8 cellular contexts compared by ENCODE assay signal in genomic region chr19:50804420-50805272, GRCh38. TPM values are rescaled to one million over a fixed set of nuclear protein-coding genes. Genes with fewer than 3 reads are reported as not detected.
DNase-seq lines count a peak whose midpoint lies in the region; ATAC-seq and TF ChIP-seq lines count a peak whose summit lies in the region.

No MANE protein-coding gene starts in this region.

- TF ChIP-seq EP300 in gastroesophageal sphincter (IDR thresholded peaks at IDR 0.05) = no peak

- H3K36me3 ChIP-seq in gastroesophageal sphincter = peaks cover 0 to 24% of the 10 kb centered on the region in 2 donors
- H3K36me3 ChIP-seq in neutrophil = peaks cover 1% of the 10 kb centered on the region

- DNase-seq in GM04504 (ENCODE audit: low read depth) (peak; percentile 98), NB4 (ENCODE audit: low read depth) (peak; percentile 98), SK-N-DZ (ENCODE audit: low spot score) (peak; percentile 97), substantia nigra (lab: John Stamatoyannopoulos, UW) (peak; percentile 68 to 99 (median 97))
- peak; percentile 99 for DNase-seq in activated naive CD4-positive, alpha-beta T cell treated with anti-CD3 and anti-CD28 coated beads, Interleukin-2, amount 50 U/mL, for 16 hours

- H3K4me1 ChIP-seq in gastroesophageal sphincter (peaks cover 0 to 34% (median 13%) of the 10 kb centered on the region in 3 donors), neutrophil (ENCODE audit: control insufficient read depth in 1 of 2, insufficient read depth in 1 of 2, low read depth in 1 of 2, low read length in 1 of 2) (peaks cover 12 to 19% of the 10 kb centered on the region in 2 experiments)

- no peak for TF ChIP-seq CTCF in NB4 (IDR thresholded peaks at IDR 0.05; ENCODE audit: low read depth, low read length)
- TF ChIP-seq CTCF in gastroesophageal sphincter (IDR thresholded peaks at IDR 0.05) = peak in 2 of 4 experiments; percentile 6 to 11
- TF ChIP-seq CTCF in neutrophil (IDR thresholded peaks at IDR 0.05) = no peak

- H3K27ac ChIP-seq in gastroesophageal sphincter (peak overlapping the region; percentile 77 to 95 (median 89)), neutrophil (peak overlapping the region; percentile 80), substantia nigra (ENCODE audit: low read depth, low read length, poor library complexity, severe bottlenecking) (peak overlapping the region; percentile 98)

- H3K4me3 ChIP-seq in NB4 (ENCODE audit: low read depth, low read length) = peak overlapping the region; percentile 91
- H3K4me3 ChIP-seq in gastroesophageal sphincter = peak overlapping the region; percentile 83 to 91
- peak overlapping the region; percentile 68 to 79 for H3K4me3 ChIP-seq in neutrophil (ENCODE audit: low read depth in 1 of 2, low read length in 1 of 2)

- no peaks in the 10 kb centered on the region for H3K27me3 ChIP-seq in gastroesophageal sphincter
- no peaks in the 10 kb centered on the region for H3K27me3 ChIP-seq in neutrophil

- peak; percentile 92 for ATAC-seq in HG02571 (IDR thresholded peaks at IDR 0.05; ENCODE audit: unreplicated experiment)
- peak; percentile 99 for ATAC-seq in gastroesophageal sphincter

- WGBS in gastroesophageal sphincter (ENCODE audit: low coverage in 1 of 2), 2 donors = 0% methylated on average over 21 to 33 of the region's 62 CpGs

- H3K9me3 ChIP-seq in gastroesophageal sphincter (no peaks in the 10 kb centered on the region), neutrophil (no peaks in the 10 kb centered on the region)

- TF ChIP-seq POLR2A in NB4 (IDR thresholded peaks at IDR 0.05; ENCODE audit: extremely low read depth, insufficient read length) (peak; percentile 98), gastroesophageal sphincter (IDR thresholded peaks at IDR 0.05) (peak; percentile 33 to 37)

RNA-seq across cellular contexts. Expression of gene ACP4, which starts 14.4 kb away (rescaled TPM):
- polyA plus RNA-seq in SK-N-DZ (2014; cell fraction: cytosol; rRNA removed) = not detected in 2 replicates
- not detected in 2 replicates for polyA plus RNA-seq in SK-N-DZ (2014; cell fraction: nucleus; rRNA removed)
- not detected for total RNA-seq in gastroesophageal sphincter

RNA-seq across cellular contexts. Expression of gene KLK1, which starts 18.9 kb away (rescaled TPM):
- polyA plus RNA-seq in SK-N-DZ (2014; cell fraction: cytosol; rRNA removed) = 0.74 and 2.4 TPM in 2 replicates
- polyA plus RNA-seq in SK-N-DZ (2014; cell fraction: nucleus; rRNA removed) = 0.21 and 1.4 TPM in 2 replicates
- not detected for total RNA-seq in gastroesophageal sphincter

RNA-seq across cellular contexts. Expression of gene KLK15, which starts 28.7 kb away (rescaled TPM):
- polyA plus RNA-seq in SK-N-DZ (2014; cell fraction: cytosol; rRNA removed) = 0.45 and 0.53 TPM in 2 replicates
- 0.65 TPM in 1 of 2 replicates, not detected in the other for polyA plus RNA-seq in SK-N-DZ (2014; cell fraction: nucleus; rRNA removed)
- not detected for total RNA-seq in gastroesophageal sphincter

RNA-seq across cellular contexts. Expression of gene GPR32, which starts 34.4 kb away (rescaled TPM):
- polyA plus RNA-seq in SK-N-DZ (2014; cell fraction: cytosol; rRNA removed) = not detected in 2 replicates
- not detected in 2 replicates for polyA plus RNA-seq in SK-N-DZ (2014; cell fraction: nucleus; rRNA removed)
- not detected for total RNA-seq in gastroesophageal sphincter

RNA-seq across cellular contexts. Expression of gene KLK3, which starts 50.1 kb away (rescaled TPM):
- polyA plus RNA-seq in SK-N-DZ (2014; cell fraction: cytosol; rRNA removed) = 0.08 and 1.5 TPM in 2 replicates
- 1.4 and 2.5 TPM in 2 replicates for polyA plus RNA-seq in SK-N-DZ (2014; cell fraction: nucleus; rRNA removed)
- not detected for total RNA-seq in gastroesophageal sphincter

Comparison
In these comparisons a context has a peak if more than half of its experiments do, and no peak if none do; other contexts are left out.
1. Peak in every context shown above with its lines: DNase-seq, ATAC-seq, H3K4me3 ChIP-seq and H3K27ac ChIP-seq.